20 cellular contexts compared by ENCODE assay signal in the genomic region with DNA sequence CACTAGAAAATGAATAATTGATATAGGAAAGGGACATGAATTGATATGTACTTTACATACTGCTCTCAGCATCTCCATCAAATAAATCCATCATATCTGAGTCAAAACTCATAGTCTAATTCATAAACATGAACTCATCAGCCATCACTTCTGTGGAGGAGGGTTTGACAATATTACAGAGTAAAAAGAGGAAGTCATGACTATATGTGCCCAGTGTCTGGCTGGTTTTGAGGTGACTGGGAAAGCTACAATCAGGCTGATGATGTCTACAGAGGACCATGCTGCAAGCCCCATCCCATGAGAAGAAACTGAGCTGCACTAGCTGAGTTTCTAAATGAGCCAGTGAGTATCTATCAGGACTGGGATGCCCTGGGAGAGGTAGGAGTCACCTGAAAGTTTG.
"Had no signal": no experiment of that assay in that cellular context is flagged by ENCODE, and none has a peak within 500 bp of the region (broad histone marks: within the 10 kb centered on the region; RNA-seq: fewer than 3 reads in every experiment).

No MANE protein-coding gene starts in this region.

- DNase-seq: cortex of kidney; effector CD8-positive, alpha-beta T cell; effector memory CD8-positive, alpha-beta T cell; endodermal cell; erythroblast; esophagus squamous epithelium; foreskin melanocyte; gastrocnemius medialis; glutamatergic neuron; head of caudate nucleus; heart right ventricle; hippocampal formation; left cardiac atrium; left lung; left ventricle myocardium superior; lower lobe of right lung; mesenchymal stem cell; mucosa of descending colon; naive B cell; naive thymus-derived CD8-positive, alpha-beta T cell had no signal
